In the genomic region with DNA sequence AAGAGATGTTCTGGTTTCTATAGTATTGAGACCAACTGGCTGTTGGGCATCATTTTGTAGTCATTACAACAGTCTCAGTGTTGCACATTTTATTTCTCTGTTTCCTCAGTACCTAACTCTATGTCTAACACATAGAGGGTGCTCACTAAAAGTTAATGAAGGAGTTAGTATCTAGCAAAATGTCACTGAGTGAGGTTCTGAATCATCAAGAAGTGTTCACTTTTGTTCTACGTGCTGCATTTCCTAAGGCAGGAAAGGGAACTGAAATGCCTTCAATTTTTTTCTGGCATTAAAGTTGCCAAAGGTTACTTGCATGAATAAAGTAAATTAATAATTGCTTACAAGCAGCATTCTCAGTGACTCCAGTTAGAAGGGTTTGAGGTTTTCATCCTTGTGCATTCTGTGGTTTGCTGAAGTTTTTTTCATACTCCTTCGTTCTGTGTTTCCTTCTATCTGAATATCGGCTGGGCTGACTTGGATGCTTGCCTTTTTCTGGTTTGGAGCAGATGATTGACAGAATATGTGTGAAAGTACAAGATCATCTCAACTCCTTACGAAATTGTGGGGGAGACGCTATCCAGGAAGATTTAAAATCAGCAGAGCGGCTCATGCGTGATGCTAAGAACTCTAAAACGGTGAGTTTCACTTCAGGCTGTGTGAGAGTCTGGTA, we compare ENCODE assay signal across 19 cellular contexts.
DNase-seq lines count a peak whose midpoint lies in the region; ATAC-seq and TF ChIP-seq lines count a peak whose summit lies in the region.
"Had no signal": no experiment of that assay in that cellular context is flagged by ENCODE, and none has a peak within 500 bp of the region (broad histone marks: within the 10 kb centered on the region; RNA-seq: fewer than 3 reads in every experiment).

No MANE protein-coding gene starts in this region.

- H3K4me3 ChIP-seq in epithelial cell of proximal tubule (ENCODE audit: low read depth, low read length) (peak overlapping the region; percentile 34), mesendoderm (ENCODE audit: low read length) (no peak overlapping the region)
- H3K4me3 ChIP-seq: coronary artery, gastroesophageal sphincter, psoas muscle, SJCRH30, thoracic aorta had no signal

- H3K18ac ChIP-seq in mesendoderm (ENCODE audit: low read length) = no peak overlapping the region

- no peak overlapping the region for H2BK120ac ChIP-seq in mesendoderm (ENCODE audit: low read depth, low read length)

- H3K4ac ChIP-seq in mesendoderm (ENCODE audit: low read depth, low read length) = no peak overlapping the region

- H4K8ac ChIP-seq in mesendoderm (ENCODE audit: low read depth, low read length) = no peak overlapping the region

- H2BK15ac ChIP-seq in mesendoderm (replicated peaks; ENCODE audit: low read depth) = no peak overlapping the region

- no peak overlapping the region for H3K56ac ChIP-seq in mesendoderm (ENCODE audit: low read length)

- DNase-seq in Ammon's horn (ENCODE audit: low spot score) = peak; percentile 11
- peak; percentile 18 for DNase-seq in KG1 (lab: John Stamatoyannopoulos, UW)
- peak; percentile 39 for DNase-seq in epithelial cell of proximal tubule (ENCODE audit: low read depth)
- no peak for DNase-seq in memory B cell (ENCODE audit: low spot score in 2 of 2)
- no peak for DNase-seq in NCI-H69 (lab: John Stamatoyannopoulos, UW)
- DNase-seq in mesendoderm = no peak
- no peak for DNase-seq in RKO (ENCODE audit: low spot score)
- DNase-seq in NCI-H2227 (lab: John Stamatoyannopoulos, UW; ENCODE audit: unreplicated experiment) = no peak
- DNase-seq: activated CD4-positive, CD25-positive, alpha-beta regulatory T cell treated with anti-CD3 and anti-CD28 coated beads, Interleukin-2, amount 50 U/mL, for 72 hours; activated naive CD8-positive, alpha-beta T cell treated with anti-CD3 and anti-CD28 coated beads for 36 hours; C1 segment of cervical spinal cord; NCI-H1694 treated with DMSO at 0.1 percent for 48 hours; psoas muscle; SJCRH30; T-helper 2 cell had no signal

- no peak overlapping the region for H3K27ac Mint-ChIP-seq in memory B cell
- H3K27ac Mint-ChIP-seq: activated naive CD8-positive, alpha-beta T cell treated with anti-CD3 and anti-CD28 coated beads for 36 hours; activated T-helper 1 cell treated with anti-CD3 and anti-CD28 coated beads, Interleukin-12 subunit alpha, Interleukin-12 subunit beta, Interleukin-2, Interleukin-4 antibody, amounts not matched to agents 30 ng/mL and 10 ng/mL and 1 ng/mL, durations not matched to agents 14 hours and 24 hours and 36 hours had no signal

- H4K5ac ChIP-seq in mesendoderm (ENCODE audit: low read length) = no peak overlapping the region

- H3K4me1 Mint-ChIP-seq in memory B cell = no peaks in the 10 kb centered on the region
- H3K4me1 Mint-ChIP-seq: activated naive CD8-positive, alpha-beta T cell treated with anti-CD3 and anti-CD28 coated beads for 36 hours had no signal

- H2AK5ac ChIP-seq in mesendoderm (ENCODE audit: low read length) = no peak overlapping the region

- ATAC-seq in memory B cell (ENCODE audit: low read depth) = no peak
- ATAC-seq: gastroesophageal sphincter, psoas muscle had no signal

- peaks cover 1% of the 10 kb centered on the region for H3K27me3 Mint-ChIP-seq in memory B cell
- H3K27me3 Mint-ChIP-seq: activated naive CD8-positive, alpha-beta T cell treated with anti-CD3 and anti-CD28 coated beads for 36 hours had no signal

- H3K36me3 ChIP-seq in mesendoderm (ENCODE audit: control insufficient read depth, insufficient read depth, low read length) = no peaks in the 10 kb centered on the region
- H3K36me3 ChIP-seq: SJCRH30 had no signal

- H3K79me1 ChIP-seq in mesendoderm (ENCODE audit: low read length) = no peaks in the 10 kb centered on the region

- H2BK5ac ChIP-seq in mesendoderm (ENCODE audit: low read length) = no peak overlapping the region

- no peaks in the 10 kb centered on the region for H3K27me3 ChIP-seq in mesendoderm (ENCODE audit: insufficient read depth, low read length, poor library complexity)
- H3K27me3 ChIP-seq: gastroesophageal sphincter, SJCRH30 had no signal

- no peaks in the 10 kb centered on the region for H3K9me3 Mint-ChIP-seq in memory B cell
- H3K9me3 Mint-ChIP-seq: activated naive CD8-positive, alpha-beta T cell treated with anti-CD3 and anti-CD28 coated beads for 36 hours; activated T-helper 1 cell treated with anti-CD3 and anti-CD28 coated beads, Interleukin-12 subunit alpha, Interleukin-12 subunit beta, Interleukin-2, Interleukin-4 antibody, amounts not matched to agents 30 ng/mL and 10 ng/mL and 1 ng/mL, durations not matched to agents 14 hours and 24 hours and 36 hours had no signal

- H3K4me3 Mint-ChIP-seq in memory B cell = peak overlapping the region; percentile 14
- H3K4me3 Mint-ChIP-seq: activated naive CD8-positive, alpha-beta T cell treated with anti-CD3 and anti-CD28 coated beads for 36 hours; activated T-helper 1 cell treated with anti-CD3 and anti-CD28 coated beads, Interleukin-12 subunit alpha, Interleukin-12 subunit beta, Interleukin-2, Interleukin-4 antibody, amounts not matched to agents 30 ng/mL and 10 ng/mL and 1 ng/mL, durations not matched to agents 14 hours and 24 hours and 36 hours had no signal

- no CpG with 5 or more reads among the region's 8 CpGs for whole genome bisulfite sequencing in mesendoderm (ENCODE audit: extremely low coverage, insufficient coverage, low lambda C conversion rate)

- peaks cover 8% of the 10 kb centered on the region for H3K36me3 Mint-ChIP-seq in memory B cell

- TF ChIP-seq CTCF in epithelial cell of proximal tubule (conservative IDR thresholded peaks at IDR 0.05; ENCODE audit: low read depth, low read length) = no peak

- no peaks in the 10 kb centered on the region for H3K79me2 ChIP-seq in mesendoderm (ENCODE audit: control insufficient read depth, insufficient read depth, low read length)

- no peak overlapping the region for H3K4me2 ChIP-seq in mesendoderm (ENCODE audit: low read length)

- H3K9ac ChIP-seq in mesendoderm (ENCODE audit: low read length) = no peak overlapping the region

- no peak overlapping the region for H3K27ac ChIP-seq in mesendoderm (ENCODE audit: low read depth, low read length)
- H3K27ac ChIP-seq: coronary artery, gastroesophageal sphincter, psoas muscle, SJCRH30, thoracic aorta had no signal

- no peaks in the 10 kb centered on the region for H3K4me1 ChIP-seq in mesendoderm (ENCODE audit: control insufficient read depth, low read depth, low read length)
- H3K4me1 ChIP-seq: gastroesophageal sphincter, psoas muscle, SJCRH30 had no signal

- H3K23ac ChIP-seq in mesendoderm (ENCODE audit: low read length) = no peak overlapping the region

Comparison
In these comparisons a context has a peak if more than half of its experiments do, and no peak if none do; other contexts are left out.
1. DNase-seq: peak in Ammon's horn (single experiment), KG1 (single experiment) and epithelial cell of proximal tubule (single experiment); none in memory B cell (0 of 2), NCI-H69 (single experiment), mesendoderm (single experiment), RKO (single experiment) and NCI-H2227 (single experiment).